In the genomic region with DNA sequence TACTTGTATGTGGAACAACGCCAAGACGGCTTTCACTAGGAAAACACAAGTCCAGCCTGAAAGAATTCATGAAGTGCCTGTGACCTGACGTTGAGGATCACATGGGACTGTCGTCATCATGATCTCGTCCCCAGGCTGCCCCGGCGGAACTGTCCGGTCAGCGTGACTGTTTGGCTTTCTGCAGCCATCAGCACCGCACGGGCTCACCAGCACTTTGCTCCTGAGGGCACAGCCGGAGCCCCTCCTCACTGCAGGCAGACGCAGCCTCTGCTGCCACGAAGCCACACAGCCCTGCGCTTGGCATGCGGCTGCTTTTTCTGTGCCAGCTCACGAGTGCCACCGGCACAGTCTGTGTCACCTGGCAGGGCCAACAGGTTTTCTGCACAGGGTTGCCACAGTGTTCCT, we compare ENCODE assay signal across 1 cellular context.
TF ChIP-seq lines count a peak whose summit lies in the region.

No MANE protein-coding gene starts in this region.

TF ChIP-seq in HCT116, 20 proteins besides CTCF, POLR2A, EP300 and RAD21 (continued from another document):
- TF ChIP-seq YY1 (IDR thresholded peaks at IDR 0.05; ENCODE audit: extremely low read depth, insufficient replicate concordance, low read depth, low read length) (no peak), SRF (IDR thresholded peaks at IDR 0.05; ENCODE audit: low read depth) (no peak), JUND (IDR thresholded peaks at IDR 0.05) (no peak), ZBTB33 (IDR thresholded peaks at IDR 0.05; ENCODE audit: extremely low read depth, insufficient replicate concordance, low read length) (no peak)
